In genomic region chr6:154572592-154572991, GRCh38 we compare ENCODE assay signal across 12 cellular contexts.
"Had no signal": no experiment of that assay in that cellular context is flagged by ENCODE, and none has a peak within 500 bp of the region (broad histone marks: within the 10 kb centered on the region; RNA-seq: fewer than 3 reads in every experiment).

No MANE protein-coding gene starts in this region.

- H3K9me3 ChIP-seq: lower lobe of right lung, neutrophil, right atrium auricular region had no signal

- H3K4me1 ChIP-seq: lower lobe of right lung had no signal

- H3K27ac ChIP-seq: lower lobe of right lung, neutrophil, right atrium auricular region, VCaP had no signal

- H3K27me3 ChIP-seq: neutrophil, right atrium auricular region had no signal

- H3K4me3 ChIP-seq: lower lobe of right lung, right atrium auricular region had no signal

- H3K36me3 ChIP-seq: lower lobe of right lung, neutrophil, right atrium auricular region had no signal

- DNase-seq: activated CD4-positive, alpha-beta memory T cell treated with anti-CD3 and anti-CD28 coated beads, Interleukin-2, amount 10 ng/mL, durations not matched to agents 7 days and 5 days; activated CD4-positive, alpha-beta T cell treated with anti-CD3 and anti-CD28 coated beads for 36 hours; activated naive CD8-positive, alpha-beta T cell treated with anti-CD3 and anti-CD28 coated beads, Interleukin-2, amount 10 ng/mL, durations not matched to agents 7 days and 5 days; activated T-cell treated with anti-CD3 and anti-CD28 coated beads, Interleukin-2, amount 50 U/mL, for 72 hours; anterior cingulate cortex; lower lobe of right lung; naive thymus-derived CD4-positive, alpha-beta T cell; posterior cingulate gyrus; stimulated activated naive CD4-positive, alpha-beta T cell treated with Interleukin-2 at 50 U/mL for 16 hours had no signal
